Comparison of ENCODE assay signal across 35 cellular contexts in genomic region chr10:91776266-91776665, GRCh38. TPM values are rescaled to one million over a fixed set of nuclear protein-coding genes. Genes with fewer than 3 reads are reported as not detected.
DNase-seq lines count a peak whose midpoint lies in the region; ATAC-seq and TF ChIP-seq lines count a peak whose summit lies in the region.
"Had no signal": no experiment of that assay in that cellular context is flagged by ENCODE, and none has a peak within 500 bp of the region (broad histone marks: within the 10 kb centered on the region; RNA-seq: fewer than 3 reads in every experiment).

No MANE protein-coding gene starts in this region.

- DNase-seq in mammary epithelial cell = no peak
- no peak for DNase-seq in MCF 10A (ENCODE audit: unreplicated experiment)
- no peak for DNase-seq in H9
- DNase-seq in neuronal stem cell (ENCODE audit: low spot score) = no peak
- DNase-seq in trophoblast cell = peak; percentile 82 to 94
- no peak for DNase-seq in kidney glomerular epithelial cell (lab: John Stamatoyannopoulos, UW)
- DNase-seq in inferior parietal cortex (ENCODE audit: extremely low spot score) = no peak
- DNase-seq: 8988T; ACHN; AML-193; BE2C; C1 segment of cervical spinal cord; Caco-2; Calu3; CD4-positive, alpha-beta memory T cell; CD4-positive, alpha-beta T cell; CD4-positive, CD25-positive, alpha-beta regulatory T cell; CD8-positive, alpha-beta memory T cell; CD8-positive, alpha-beta T cell; COR-L47; DMS 273 treated with DMSO at 0.1 percent for 48 hours; DMS153; DMS53; DMS79; DMS79 treated with DMSO at 0.1 percent for 48 hours; DND-41; EL had no signal

- H3K4me1 ChIP-seq in mammary epithelial cell (ENCODE audit: insufficient read depth, low read length) (no peaks in the 10 kb centered on the region), H9 (ENCODE audit: insufficient read depth, low read length) (peaks cover 5% of the 10 kb centered on the region; the same call in 1 of the 2 replicates), neuronal stem cell (ENCODE audit: control insufficient read depth in 2 of 2, insufficient read depth in 1 of 2, low read depth in 1 of 2, low read length in 2 of 2) (peaks cover 0 to 6% of the 10 kb centered on the region in 2 donors), trophoblast cell (ENCODE audit: control insufficient read depth in 1 of 2, insufficient read depth in 2 of 2, low read length in 2 of 2) (peaks cover 5 to 6% of the 10 kb centered on the region in 2 experiments)
- H3K4me1 ChIP-seq: A549; BE2C; BLaER1; BLaER1 treated with 17β-estradiol and CSF1 and Interleukin-3, amounts not matched to agents 10 nM and 100 nM had no signal

- H2BK120ac ChIP-seq in H9 (ENCODE audit: low read depth, low read length, poor library complexity, severe bottlenecking) (no peak overlapping the region), neuronal stem cell (ENCODE audit: low read depth, low read length) (no peak overlapping the region), trophoblast cell (ENCODE audit: insufficient read depth, low read length, poor library complexity) (no peak overlapping the region)

- no peak overlapping the region for H4K5ac ChIP-seq in H9 (ENCODE audit: insufficient read length, low read depth, low read length)

- no peak overlapping the region for H3K27ac ChIP-seq in mammary epithelial cell (ENCODE audit: insufficient read depth, low read depth, low read length)
- H3K27ac ChIP-seq in H9 (ENCODE audit: insufficient read length, low read depth, low read length) = no peak overlapping the region
- no peak overlapping the region for H3K27ac ChIP-seq in neuronal stem cell (replicated peaks; ENCODE audit: low read length)
- no peak overlapping the region for H3K27ac ChIP-seq in trophoblast cell (ENCODE audit: low read depth, low read length)
- H3K27ac ChIP-seq: 22Rv1; A549; BLaER1; BLaER1 treated with 17β-estradiol and CSF1 and Interleukin-3, amounts not matched to agents 10 nM and 100 nM; C4-2B had no signal

- H3T11ph ChIP-seq in H9 (ENCODE audit: low read length) = no peak overlapping the region

- H3K23ac ChIP-seq in H9 (ENCODE audit: insufficient read length, low read depth, low read length) = no peak overlapping the region
- no peak overlapping the region for H3K23ac ChIP-seq in neuronal stem cell (ENCODE audit: low read depth, low read length, poor library complexity)
- H3K23ac ChIP-seq in trophoblast cell (ENCODE audit: low read length) = no peak overlapping the region

- H2BK15ac ChIP-seq in H9 (ENCODE audit: low read depth, low read length) (no peak overlapping the region), neuronal stem cell (ENCODE audit: low read length) (no peak overlapping the region)

- H2BK12ac ChIP-seq in H9 (ENCODE audit: insufficient read length, low read depth, low read length) (no peak overlapping the region), neuronal stem cell (ENCODE audit: low read length) (no peak overlapping the region), trophoblast cell (ENCODE audit: low read length) (no peak overlapping the region)

- 78% methylated on average over 3 of the region's 3 CpGs for WGBS in mammary epithelial cell (ENCODE audit: low coverage, missing lambda C conversion rate)
- WGBS in H9 (ENCODE audit: extremely low coverage, insufficient read length, low lambda C conversion rate) = no CpG with 5 or more reads among the region's 3 CpGs
- WGBS in neuronal stem cell (ENCODE audit: extremely low coverage in 2 of 2, insufficient read length in 2 of 2, insufficient replicate concordance in 1 of 2), 2 donors = no CpG with 5 or more reads among the region's 3 CpGs
- WGBS in trophoblast cell (ENCODE audit: extremely low coverage, insufficient coverage, insufficient read length) = no CpG with 5 or more reads among the region's 3 CpGs

- H3K27me3 Mint-ChIP-seq in MCF 10A (ENCODE audit: insufficient read depth, unreplicated experiment) (peaks cover 53% of the 10 kb centered on the region), H9 (ENCODE audit: low read depth) (no peaks in the 10 kb centered on the region)
- H3K27me3 Mint-ChIP-seq: B cell had no signal

- H3K4me1 Mint-ChIP-seq in MCF 10A (ENCODE audit: insufficient read depth, unreplicated experiment) (no peaks in the 10 kb centered on the region), H9 (peaks cover 13 to 19% of the 10 kb centered on the region in 2 experiments)
- H3K4me1 Mint-ChIP-seq: B cell; CD14-positive monocyte; CD4-positive, alpha-beta memory T cell; CD4-positive, CD25-positive, alpha-beta regulatory T cell; CD8-positive, alpha-beta memory T cell had no signal

- H3K14ac ChIP-seq in H9 (ENCODE audit: insufficient read depth, low read length) (no peak overlapping the region), neuronal stem cell (ENCODE audit: low read length) (no peak overlapping the region), trophoblast cell (ENCODE audit: low read length) (no peak overlapping the region)

- H4K12ac ChIP-seq in trophoblast cell (ENCODE audit: low read depth, low read length) = no peak overlapping the region

- H3K4ac ChIP-seq in H9 (ENCODE audit: low read depth, low read length) (no peak overlapping the region), neuronal stem cell (ENCODE audit: low read length) (no peak overlapping the region), trophoblast cell (ENCODE audit: low read depth, low read length) (no peak overlapping the region)

- in situ Hi-C loops in mammary epithelial cell (cut with MboI; ENCODE audit: low sequenced_read_pairs in 2 of 2) = no loop called here

- H3K56ac ChIP-seq in H9 (ENCODE audit: insufficient read length, low read depth, low read length) = no peak overlapping the region

- TF ChIP-seq CTCF in mammary epithelial cell (conservative IDR thresholded peaks at IDR 0.05 in 1 of 2, IDR thresholded peaks at IDR 0.05 in 1 of 2; ENCODE audit: extremely low read depth in 1 of 2, insufficient read depth in 1 of 2, low read depth in 1 of 2, low read length in 2 of 2) (no peak), MCF 10A (IDR thresholded peaks at IDR 0.05; ENCODE audit: unreplicated experiment) (no peak), H9 (conservative IDR thresholded peaks at IDR 0.05) (no peak)

- peak overlapping the region; percentile 26 for H2AFZ ChIP-seq in mammary epithelial cell (ENCODE audit: low read depth, low read length)
- no peak overlapping the region for H2AFZ ChIP-seq in H9 (ENCODE audit: low read length)
- no peak overlapping the region for H2AFZ ChIP-seq in neuronal stem cell (ENCODE audit: low read length)
- no peak overlapping the region for H2AFZ ChIP-seq in trophoblast cell (ENCODE audit: insufficient read depth, low read length, poor library complexity)

- intact Hi-C loops in mammary epithelial cell (cut with micrococcal nuclease) = no loop called here
- intact Hi-C loops in MCF 10A (cut with micrococcal nuclease) = no loop called here

- H3K36me3 ChIP-seq in mammary epithelial cell (ENCODE audit: insufficient read depth, low read length) (no peaks in the 10 kb centered on the region), neuronal stem cell (replicated peaks in 1 of 2; ENCODE audit: control insufficient read depth in 2 of 2, insufficient read depth in 2 of 2, low read length in 2 of 2) (no peaks in the 10 kb centered on the region), trophoblast cell (ENCODE audit: control insufficient read depth in 1 of 2, insufficient read depth in 2 of 2, low read length in 2 of 2) (no peaks in the 10 kb centered on the region)
- H3K36me3 ChIP-seq: BE2C; BLaER1; BLaER1 treated with 17β-estradiol and CSF1 and Interleukin-3, amounts not matched to agents 10 nM and 100 nM had no signal

- no peaks in the 10 kb centered on the region for H3K9me3 Mint-ChIP-seq in MCF 10A (ENCODE audit: unreplicated experiment)
- H3K9me3 Mint-ChIP-seq in H9 = peaks cover 5 to 6% of the 10 kb centered on the region in 2 experiments
- H3K9me3 Mint-ChIP-seq: CD4-positive, alpha-beta memory T cell; CD4-positive, alpha-beta T cell; CD8-positive, alpha-beta T cell had no signal

- no peak for ATAC-seq in HG02623 (IDR thresholded peaks at IDR 0.05; ENCODE audit: unreplicated experiment)
- ATAC-seq: A549; CD8-positive, alpha-beta T cell had no signal

- dilution Hi-C loops in mammary epithelial cell (cut with HindIII; ENCODE audit: low sequenced_read_pairs) = no loop called here

- H4K20me1 ChIP-seq in mammary epithelial cell (ENCODE audit: insufficient read depth, low read length) (no peaks in the 10 kb centered on the region), H9 (ENCODE audit: control insufficient read depth, insufficient read depth, insufficient read length) (no peaks in the 10 kb centered on the region)
- H4K20me1 ChIP-seq: BLaER1; BLaER1 treated with 17β-estradiol and CSF1 and Interleukin-3, amounts not matched to agents 10 nM and 100 nM had no signal

- POLR2A ChIA-PET in MCF 10A (lab: Yijun Ruan, JAX) = interaction anchor here (4.0 kb wide), 1 partner anchor 22 kb away, joined by 19 read pairs; the partner anchor contains the start of gene TNKS2

- H3K9me3 ChIP-seq in mammary epithelial cell (replicated peaks; ENCODE audit: insufficient read depth, low read length) (no peaks in the 10 kb centered on the region), H9 (ENCODE audit: control insufficient read depth, low read depth, low read length) (no peaks in the 10 kb centered on the region), neuronal stem cell (replicated peaks in 1 of 2; ENCODE audit: control insufficient read depth in 2 of 2, insufficient read depth in 1 of 2, low read depth in 1 of 2, low read length in 2 of 2) (peaks cover 0 to 4% of the 10 kb centered on the region in 2 donors), trophoblast cell (ENCODE audit: insufficient read depth, low read depth, low read length) (no peaks in the 10 kb centered on the region)
- H3K9me3 ChIP-seq: A549; BE2C; BLaER1; BLaER1 treated with 17β-estradiol and CSF1 and Interleukin-3, amounts not matched to agents 10 nM and 100 nM had no signal

- CTCF ChIA-PET in mammary epithelial cell (lab: Charles Lee; ENCODE audit: low non-redundant PET) (no interaction called here), MCF 10A (lab: Yijun Ruan, JAX) (no interaction called here)

- H3K9ac ChIP-seq in mammary epithelial cell (ENCODE audit: insufficient read depth, low read length) = no peak overlapping the region
- no peak overlapping the region for H3K9ac ChIP-seq in H9 (ENCODE audit: extremely low read depth, insufficient read length, low read length)
- no peak overlapping the region for H3K9ac ChIP-seq in neuronal stem cell (ENCODE audit: low read depth, low read length, poor library complexity)
- no peak overlapping the region for H3K9ac ChIP-seq in trophoblast cell (ENCODE audit: low read length)
- H3K9ac ChIP-seq: BLaER1; BLaER1 treated with 17β-estradiol and CSF1 and Interleukin-3, amounts not matched to agents 10 nM and 100 nM had no signal

- H3K4me3 ChIP-seq in mammary epithelial cell (replicated peaks in 1 of 3; ENCODE audit: insufficient read depth in 1 of 3, low read depth in 2 of 3, low read length in 3 of 3) (no peak overlapping the region), neuronal stem cell (ENCODE audit: low read length in 2 of 2) (no peak overlapping the region), trophoblast cell (ENCODE audit: low read depth, low read length) (no peak overlapping the region)
- H3K4me3 ChIP-seq: A549; BLaER1; BLaER1 treated with 17β-estradiol and CSF1 and Interleukin-3, amounts not matched to agents 10 nM and 100 nM had no signal

- H4K8ac ChIP-seq in H9 (replicated peaks; ENCODE audit: insufficient read length, low read depth, low read length) (no peak overlapping the region), neuronal stem cell (ENCODE audit: low read depth, low read length) (peak overlapping the region; percentile 7), trophoblast cell (ENCODE audit: low read depth, low read length) (no peak overlapping the region)

- H3K27ac Mint-ChIP-seq in MCF 10A (ENCODE audit: low read depth, unreplicated experiment) (no peak overlapping the region), H9 (no peak overlapping the region)
- H3K27ac Mint-ChIP-seq: B cell; CD4-positive, alpha-beta memory T cell; CD4-positive, alpha-beta T cell; CD4-positive, CD25-positive, alpha-beta regulatory T cell; CD8-positive, alpha-beta T cell had no signal

- H3K18ac ChIP-seq in H9 (ENCODE audit: insufficient read length, low read depth, low read length) (no peak overlapping the region), neuronal stem cell (ENCODE audit: low read length) (no peak overlapping the region), trophoblast cell (ENCODE audit: low read length) (no peak overlapping the region)

- H2BK5ac ChIP-seq in H9 (ENCODE audit: insufficient read length, low read length) = no peak overlapping the region
- H2BK5ac ChIP-seq in neuronal stem cell (ENCODE audit: low read length) = no peak overlapping the region
- H2BK5ac ChIP-seq in trophoblast cell (ENCODE audit: low read depth, low read length, poor library complexity) = no peak overlapping the region

- peak overlapping the region; percentile 3 for H2BK20ac ChIP-seq in H9 (ENCODE audit: low read depth, low read length, poor library complexity, severe bottlenecking)

- H3K23me2 ChIP-seq in H9 (ENCODE audit: insufficient read length, low read depth, low read length, poor library complexity, severe bottlenecking) = no peaks in the 10 kb centered on the region

- H3K27me3 ChIP-seq in mammary epithelial cell (ENCODE audit: insufficient read depth, low read length) (no peaks in the 10 kb centered on the region), H9 (ENCODE audit: insufficient read depth, low read length) (no peaks in the 10 kb centered on the region), neuronal stem cell (ENCODE audit: control insufficient read depth in 3 of 3, insufficient read depth in 3 of 3, low read depth in 1 of 3, low read length in 3 of 3) (no peaks in the 10 kb centered on the region), trophoblast cell (ENCODE audit: insufficient read depth, low read length) (no peaks in the 10 kb centered on the region)
- H3K27me3 ChIP-seq: BE2C; BLaER1; BLaER1 treated with 17β-estradiol and CSF1 and Interleukin-3, amounts not matched to agents 10 nM and 100 nM had no signal

- no peak overlapping the region for H4K91ac ChIP-seq in H9 (ENCODE audit: insufficient read length, low read depth, low read length)
- no peak overlapping the region for H4K91ac ChIP-seq in neuronal stem cell (ENCODE audit: low read depth, low read length, poor library complexity)
- H4K91ac ChIP-seq in trophoblast cell (ENCODE audit: low read depth, low read length) = no peak overlapping the region

- H3K79me2 ChIP-seq in mammary epithelial cell (ENCODE audit: insufficient read depth, low read length) (no peaks in the 10 kb centered on the region), H9 (ENCODE audit: insufficient read depth, low read length) (no peaks in the 10 kb centered on the region), trophoblast cell (ENCODE audit: control insufficient read depth, insufficient read depth, low read length, poor library complexity) (no peaks in the 10 kb centered on the region)

- H3K4me2 ChIP-seq in mammary epithelial cell (ENCODE audit: insufficient read depth, low read depth, low read length) (no peak overlapping the region), H9 (ENCODE audit: insufficient read depth, insufficient read length, low read length) (no peak overlapping the region), neuronal stem cell (ENCODE audit: insufficient read depth, low read length, poor library complexity, severe bottlenecking) (no peak overlapping the region), trophoblast cell (ENCODE audit: low read length) (no peak overlapping the region)
- H3K4me2 ChIP-seq: A549; BLaER1; BLaER1 treated with 17β-estradiol and CSF1 and Interleukin-3, amounts not matched to agents 10 nM and 100 nM had no signal

- no peak overlapping the region for H2AK5ac ChIP-seq in H9 (ENCODE audit: insufficient read length, low read length)
- H2AK5ac ChIP-seq in neuronal stem cell (ENCODE audit: low read depth, low read length) = no peak overlapping the region
- H2AK5ac ChIP-seq in trophoblast cell (ENCODE audit: low read length) = no peak overlapping the region

- H3K36me3 Mint-ChIP-seq in MCF 10A (ENCODE audit: insufficient read depth, unreplicated experiment) = no peaks in the 10 kb centered on the region
- peaks cover 0 to 1% (median 0%) of the 10 kb centered on the region in 3 experiments; a peak in 2 of 7 replicates for H3K36me3 Mint-ChIP-seq in H9 (ENCODE audit: insufficient read depth in 1 of 3, low read depth in 3 of 3)
- H3K36me3 Mint-ChIP-seq: CD14-positive monocyte; CD4-positive, alpha-beta memory T cell; CD4-positive, CD25-positive, alpha-beta regulatory T cell; CD8-positive, alpha-beta T cell had no signal

- no peak overlapping the region for H3K4me3 Mint-ChIP-seq in MCF 10A (ENCODE audit: unreplicated experiment)
- no peak overlapping the region for H3K4me3 Mint-ChIP-seq in H9
- H3K4me3 Mint-ChIP-seq: B cell; CD14-positive monocyte; CD4-positive, alpha-beta memory T cell; CD4-positive, alpha-beta T cell; CD4-positive, CD25-positive, alpha-beta regulatory T cell; CD8-positive, alpha-beta memory T cell; CD8-positive, alpha-beta T cell had no signal

- no TSS peak for BruUV-seq in mammary epithelial cell (replicated peaks; lab: Mats Ljungman, UMichigan)
- BruUV-seq in MCF 10A (replicated peaks; lab: Mats Ljungman, UMichigan) = no TSS peak

- no peaks in the 10 kb centered on the region for H3K79me1 ChIP-seq in H9 (ENCODE audit: insufficient read depth, low read depth, low read length, poor library complexity, severe bottlenecking)
- H3K79me1 ChIP-seq in neuronal stem cell (ENCODE audit: low read depth, low read length) = no peaks in the 10 kb centered on the region
- peaks cover 2% of the 10 kb centered on the region for H3K79me1 ChIP-seq in trophoblast cell (ENCODE audit: low read length)

RNA-seq across cellular contexts. Expression of gene TNKS2, which starts 22.0 kb away (rescaled TPM):
- total RNA-seq in mammary epithelial cell (10 to 100 TPM; 35.8 to 48.7 TPM), MCF 10A (2022) (48.3 and 50.3 TPM in 2 replicates), H9 (2021) (58.0 and 58.9 TPM in 2 replicates)
- polyA plus RNA-seq in mammary epithelial cell = 14.4 TPM
- 26.7 TPM for polyA minus RNA-seq in mammary epithelial cell
- polyA plus RNA-seq in neuronal stem cell (2013, experiment 1 of 2) = 31.3 TPM
- polyA plus RNA-seq in neuronal stem cell (2013, experiment 2 of 2) = 31.4 TPM
- polyA plus RNA-seq in trophoblast cell (2013) = 28.1 and 29.3 TPM in 2 replicates

Comparison
In these comparisons a context has a peak if more than half of its experiments do, and no peak if none do; other contexts are left out.
1. DNase-seq: peak in trophoblast cell (2 of 2); none in mammary epithelial cell (single experiment), MCF 10A (single experiment), H9 (single experiment), neuronal stem cell (single experiment), kidney glomerular epithelial cell (single experiment) and inferior parietal cortex (single experiment).